Comparison of ENCODE assay signal across 14 cellular contexts in the genomic region with DNA sequence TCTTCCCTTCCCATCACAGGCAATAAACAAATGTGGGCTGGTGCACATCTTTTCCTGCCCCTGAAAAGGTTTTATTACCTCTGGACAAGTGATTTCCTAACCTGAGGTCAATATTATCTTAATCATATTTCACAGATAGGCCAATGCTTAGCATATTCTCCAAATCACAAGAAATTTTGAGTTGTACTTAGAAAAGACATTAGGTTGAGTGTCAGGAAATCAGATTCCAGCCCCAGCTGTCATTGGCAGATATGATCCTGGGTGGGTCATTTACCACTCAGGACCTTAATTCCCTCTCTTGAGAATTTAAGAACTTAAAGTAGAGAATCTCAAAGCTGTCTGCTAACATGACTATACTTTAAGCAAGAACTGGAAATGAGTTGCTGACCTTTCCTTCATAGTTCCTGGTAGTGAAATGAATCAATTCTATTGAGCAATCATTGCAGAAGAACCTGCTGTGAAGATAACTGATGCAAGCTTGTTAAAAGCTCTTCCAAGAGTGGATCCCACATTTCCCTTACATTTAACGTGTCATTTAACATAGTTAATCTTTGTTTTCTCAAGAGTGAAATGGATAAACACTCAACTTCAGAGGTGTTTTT. TPM values are rescaled to one million over a fixed set of nuclear protein-coding genes. Genes with fewer than 3 reads are reported as not detected.
DNase-seq lines count a peak whose midpoint lies in the region; ATAC-seq lines count a peak whose summit lies in the region.
"Had no signal": no experiment of that assay in that cellular context is flagged by ENCODE, and none has a peak within 500 bp of the region (broad histone marks: within the 10 kb centered on the region; RNA-seq: fewer than 3 reads in every experiment).

No MANE protein-coding gene starts in this region.

- H3K4me1 Mint-ChIP-seq in naive B cell = peaks cover 40 to 59% (median 43%) of the 10 kb centered on the region in 3 donors

- H3K9me3 Mint-ChIP-seq in naive B cell = no peaks in the 10 kb centered on the region

- peak overlapping the region; percentile 36 to 87 (median 78) for H3K27ac Mint-ChIP-seq in naive B cell
- H3K27ac Mint-ChIP-seq: T-helper 1 cell treated with Interleukin-12 subunit alpha and Interleukin-12 subunit beta and Interleukin-4 antibody, amounts not matched to agents 30 μg/mL and 1 μg/mL, for 36 hours had no signal

- in situ Hi-C loops in KBM-7 (cut with MboI; ENCODE audit: low pct_unique_long_range_greater_than_20kb, low sequenced_read_pairs) = no loop called here

- ATAC-seq in HG02870 (IDR thresholded peaks at IDR 0.05; ENCODE audit: unreplicated experiment) (peak; percentile 47), naive B cell (ENCODE audit: low read depth in 2 of 2) (no peak)

- H3K4me3 Mint-ChIP-seq in naive B cell = no peak overlapping the region
- H3K4me3 Mint-ChIP-seq: T-helper 1 cell treated with Interleukin-12 subunit alpha and Interleukin-12 subunit beta and Interleukin-4 antibody, amounts not matched to agents 30 μg/mL and 1 μg/mL, for 36 hours had no signal

- no peaks in the 10 kb centered on the region for H3K27me3 Mint-ChIP-seq in naive B cell

- DNase-seq in GM03348 (ENCODE audit: low spot score) (peak; percentile 43), amniotic epithelial cell (ENCODE audit: low read depth) (peak; percentile 91), naive B cell (no peak), cerebellar cortex (ENCODE audit: low spot score) (no peak), KBM-7 (no peak), cortex of kidney (lab: John Stamatoyannopoulos, UW) (no peak), NCI-H1048 (lab: John Stamatoyannopoulos, UW) (no peak)
- DNase-seq: cerebellar nuclear complex, EL, glutamatergic neuron, NCI-H82, transverse colon had no signal

- no peaks in the 10 kb centered on the region for H3K36me3 Mint-ChIP-seq in naive B cell

RNA-seq across cellular contexts. Expression of a gene that starts 46.4 kb away (rescaled TPM):
- polyA plus RNA-seq in naive B cell (ENCODE audit: low read depth in 6 of 6) = 100 to 1,000 TPM in 3 of 6 donors, 10 to 100 TPM in 3; 78.0 to 142 (median 111) TPM

Comparison
In these comparisons a context has a peak if more than half of its experiments do, and no peak if none do; other contexts are left out.
1. DNase-seq: peak in GM03348 (single experiment) and amniotic epithelial cell (single experiment); none in naive B cell (single experiment), cerebellar cortex (single experiment), KBM-7 (single experiment), cortex of kidney (single experiment) and NCI-H1048 (single experiment).